Comparison of ENCODE assay signal across 22 cellular contexts in genomic region chr16:85729452-85729851, GRCh38. TPM values are rescaled to one million over a fixed set of nuclear protein-coding genes. Genes with fewer than 3 reads are reported as not detected.
DNase-seq lines count a peak whose midpoint lies in the region; ATAC-seq, FAIRE-seq and TF ChIP-seq lines count a peak whose summit lies in the region.
"Had no signal": no experiment of that assay in that cellular context is flagged by ENCODE, and none has a peak within 500 bp of the region (broad histone marks: within the 10 kb centered on the region; RNA-seq: fewer than 3 reads in every experiment).

No MANE protein-coding gene starts in this region.

- H3K4me3 Mint-ChIP-seq in GM23338, result no peak overlapping the region; the same call in 2 of the 3 replicates
- no peak overlapping the region for H3K4me3 Mint-ChIP-seq in neural progenitor cell
- no peak overlapping the region for H3K4me3 Mint-ChIP-seq in glutamatergic neuron (ENCODE audit: unreplicated experiment)
- H3K4me3 Mint-ChIP-seq: activated CD8-positive, alpha-beta T cell treated with anti-CD3 and anti-CD28 coated beads, Interleukin-2, amount 10 ng/mL, durations not matched to agents 7 days and 5 days; stimulated activated naive CD8-positive, alpha-beta T cell treated with anti-CD3 and anti-CD28 coated beads, Interleukin-15, Interleukin-2, amounts not matched to agents 100 ng/mL and 50 ng/mL, for 24 hours had no signal

- H3K4me1 Mint-ChIP-seq in GM23338, result peaks cover 17% of the 10 kb centered on the region
- peaks cover 28% of the 10 kb centered on the region for H3K4me1 Mint-ChIP-seq in neural progenitor cell
- peaks cover 9% of the 10 kb centered on the region for H3K4me1 Mint-ChIP-seq in glutamatergic neuron (ENCODE audit: low read depth, unreplicated experiment)

- H3K27ac Mint-ChIP-seq in GM23338 (0 out of 2 replicates have a peak overlapping the region, but pooled peaks have one; percentile 6), neural progenitor cell (peak overlapping the region; percentile 57), glutamatergic neuron (ENCODE audit: unreplicated experiment) (no peak overlapping the region)
- H3K27ac Mint-ChIP-seq: activated CD8-positive, alpha-beta T cell treated with anti-CD3 and anti-CD28 coated beads, Interleukin-2, amount 10 ng/mL, durations not matched to agents 7 days and 5 days; stimulated activated naive CD8-positive, alpha-beta T cell treated with anti-CD3 and anti-CD28 coated beads, Interleukin-15, Interleukin-2, amounts not matched to agents 100 ng/mL and 50 ng/mL, for 24 hours had no signal

- peak overlapping the region; percentile 78 for H4K91ac ChIP-seq in H1 (replicated peaks; ENCODE audit: insufficient read length, low read length)

- CTCF ChIA-PET in H1 (lab: Charles Lee; ENCODE audit: partially characterized antibody), result interaction anchor here (0.6 to 2.6 kb wide), 18 partner anchors 9 to 223 kb away, joined by 3 to 18 read pairs (median 4); no protein-coding TSS in a partner anchor

- no peak overlapping the region for H3K18ac ChIP-seq in H1 (ENCODE audit: extremely low read depth, low read length)

- H4K8ac ChIP-seq in H1 (ENCODE audit: extremely low read depth, insufficient read depth, low read length), result no peak overlapping the region

- H2BK20ac ChIP-seq in H1 (ENCODE audit: low read length), result no peak overlapping the region

- TF ChIP-seq CTCF in GM23338 (conservative IDR thresholded peaks at IDR 0.05; ENCODE audit: low read depth in 2 of 2), result no peak
- TF ChIP-seq CTCF in H1 (IDR thresholded peaks at IDR 0.05; ENCODE audit: control extremely low read depth in 1 of 3, insufficient read depth in 1 of 3, low read depth in 1 of 3, low read length in 3 of 3), result no peak
- no peak for TF ChIP-seq CTCF in neural progenitor cell (IDR thresholded peaks at IDR 0.05)
- no peak for TF ChIP-seq CTCF in glutamatergic neuron (IDR thresholded peaks at IDR 0.05; ENCODE audit: partially characterized antibody, unreplicated experiment)

- H2BK120ac ChIP-seq in H1 (replicated peaks; ENCODE audit: low read depth, low read length), result no peak overlapping the region

- H3K36me3 Mint-ChIP-seq in GM23338 (ENCODE audit: low read depth) (no peaks in the 10 kb centered on the region; the same call in 2 of the 3 replicates), neural progenitor cell (no peaks in the 10 kb centered on the region), glutamatergic neuron (ENCODE audit: unreplicated experiment) (peaks cover 4% of the 10 kb centered on the region)

- no peak overlapping the region for H3K56ac ChIP-seq in H1 (replicated peaks; ENCODE audit: insufficient read length, low read depth, low read length)

- H3K79me1 ChIP-seq in H1 (ENCODE audit: low read depth, low read length), result no peaks in the 10 kb centered on the region

- no peak overlapping the region for H2BK15ac ChIP-seq in H1 (ENCODE audit: low read length)

- H2AK5ac ChIP-seq in H1 (ENCODE audit: low read depth, low read length), result peak overlapping the region; percentile 86

- no peak overlapping the region for H3K27ac ChIP-seq in GM23338 (ENCODE audit: low read depth)
- no peak overlapping the region for H3K27ac ChIP-seq in H1 (ENCODE audit: low read depth, low read length)
- H3K27ac ChIP-seq in neural progenitor cell, result no peak overlapping the region
- H3K27ac ChIP-seq: adrenal gland, left ventricle myocardium inferior, tibial artery had no signal

- ATAC-seq in GM23338, result no peak; the same call in 2 of the 3 replicates
- ATAC-seq: activated CD4-positive, CD25-positive, alpha-beta regulatory T cell treated with anti-CD3 and anti-CD28 coated beads, Interleukin-2, amount 50 U/mL, for 24 hours; activated CD8-positive, alpha-beta T cell treated with anti-CD3 and anti-CD28 coated beads, Interleukin-2, amount 10 ng/mL, durations not matched to agents 7 days and 5 days had no signal

- no peak for TF ChIP-seq RAD21 in H1 (IDR thresholded peaks at IDR 0.05 in 1 of 2, conservative IDR thresholded peaks at IDR 0.05 in 1 of 2; ENCODE audit: low read depth in 2 of 2, low read length in 2 of 2)

- no peak for TF ChIP-seq EP300 in H1 (IDR thresholded peaks at IDR 0.05; ENCODE audit: borderline replicate concordance in 1 of 2, low read depth in 2 of 2, low read length in 2 of 2)

- H3K27me3 Mint-ChIP-seq in GM23338 (ENCODE audit: insufficient read depth, low read depth, poor library complexity) (peaks cover 18% of the 10 kb centered on the region), neural progenitor cell (ENCODE audit: insufficient read depth, low read depth) (peaks cover 18% of the 10 kb centered on the region), glutamatergic neuron (ENCODE audit: unreplicated experiment) (peaks cover 8% of the 10 kb centered on the region)
- H3K27me3 Mint-ChIP-seq: stimulated activated naive CD8-positive, alpha-beta T cell treated with anti-CD3 and anti-CD28 coated beads, Interleukin-15, Interleukin-2, amounts not matched to agents 100 ng/mL and 50 ng/mL, for 24 hours had no signal

- H2AFZ ChIP-seq in GM23338 (no peak overlapping the region), H1 (ENCODE audit: low read length) (no peak overlapping the region), neural progenitor cell (replicated peaks) (peak overlapping the region; percentile 8)

- H3F3A ChIP-seq in GM23338 (replicated peaks; ENCODE audit: low read depth) (no peaks in the 10 kb centered on the region), neural progenitor cell (ENCODE audit: low read depth) (peaks cover 8% of the 10 kb centered on the region)

- no peak overlapping the region for H4K5ac ChIP-seq in H1 (ENCODE audit: insufficient read length, low read depth, low read length)

- H4K20me1 ChIP-seq in GM23338 (replicated peaks; ENCODE audit: insufficient read depth), result no peaks in the 10 kb centered on the region
- H4K20me1 ChIP-seq in H1 (replicated peaks in 1 of 2; ENCODE audit: control insufficient read depth in 1 of 2, insufficient read depth in 2 of 2, low read length in 2 of 2), result peaks cover 2 to 10% of the 10 kb centered on the region in 2 experiments
- H4K20me1 ChIP-seq in neural progenitor cell (ENCODE audit: low read depth), result no peaks in the 10 kb centered on the region

- H3K4me1 ChIP-seq in GM23338 (ENCODE audit: insufficient read depth) (no peaks in the 10 kb centered on the region), H1 (replicated peaks in 1 of 4; ENCODE audit: control insufficient read depth in 3 of 4, insufficient read depth in 4 of 4, low read length in 3 of 4) (peaks cover 3 to 10% (median 8%) of the 10 kb centered on the region in 4 experiments), neural progenitor cell (peaks cover 12% of the 10 kb centered on the region)
- H3K4me1 ChIP-seq: adrenal gland, left ventricle myocardium inferior, tibial artery had no signal

- no peak for TF ChIP-seq POLR2A in H1 (IDR thresholded peaks at IDR 0.05; ENCODE audit: control extremely low read depth in 1 of 2, low read depth in 2 of 2, low read length in 2 of 2)

- no peak overlapping the region for H3K4me2 ChIP-seq in GM23338
- H3K4me2 ChIP-seq in H1 (ENCODE audit: insufficient read depth in 1 of 2, low read depth in 2 of 2, low read length in 2 of 2), result no peak overlapping the region
- no peak overlapping the region for H3K4me2 ChIP-seq in neural progenitor cell

- H2BK12ac ChIP-seq in H1 (ENCODE audit: low read depth, low read length), result peak overlapping the region; percentile 39; the same call in 1 of the 2 replicates

- peaks cover 3% of the 10 kb centered on the region; the same call in 1 of the 2 replicates for H3K23me2 ChIP-seq in H1 (ENCODE audit: low read depth, low read length)

- POLR2A ChIA-PET in H1 (lab: Charles Lee; ENCODE audit: partially characterized antibody), result interaction anchor here (1.4 to 1.8 kb wide), 2 partner anchors 13 to 14 kb away, joined by 3 to 8 read pairs; no protein-coding TSS in a partner anchor

- no peak for FAIRE-seq in H1 (lab: Jason Lieb, UNC)
- FAIRE-seq: endothelial cell of umbilical vein had no signal

- no peak for DNase-seq in GM23338 (ENCODE audit: low spot score)
- DNase-seq in NCI-H82 treated with DMSO at 0.1 percent for 48 hours (lab: John Stamatoyannopoulos, UW; ENCODE audit: unreplicated experiment), result peak; percentile 23
- DNase-seq in H1 (ENCODE audit: low read depth in 1 of 2, low spot score in 2 of 2), result no peak
- no peak for DNase-seq in neural progenitor cell (ENCODE audit: low spot score)
- no peak for DNase-seq in glutamatergic neuron
- no peak for DNase-seq in posterior cingulate gyrus
- no peak for DNase-seq in NAMALWA (ENCODE audit: low spot score)
- no peak for DNase-seq in HuH-7 (ENCODE audit: low spot score)
- DNase-seq: activated CD8-positive, alpha-beta T cell treated with anti-CD3 and anti-CD28 coated beads, Interleukin-2, amount 10 ng/mL, durations not matched to agents 7 days and 5 days; adrenal gland; DMS79 treated with DMSO at 0.1 percent for 48 hours; left ventricle myocardium inferior; NCI-H1436; NCI-H2171; NCI-H524 treated with DMSO at 0.1 percent for 48 hours; retina; stimulated activated CD4-positive, alpha-beta T cell treated with anti-CD3 and anti-CD28 coated beads, Interleukin-4, amount 100 ng/mL, for 24 hours; T1000; tibial artery had no signal

- WGBS in H1 (ENCODE audit: extremely low coverage in 1 of 2, insufficient coverage in 1 of 2, insufficient read length in 1 of 2, insufficient replicate concordance in 2 of 2, low coverage in 1 of 2, low lambda C conversion rate in 2 of 2, missing lambda C conversion rate in 1 of 2), 2 experiments, result 78% methylated on average over 4 of the region's 4 CpGs; no CpG with 5 or more reads in 1 of the 2 experiments

- no peaks in the 10 kb centered on the region for H3K9me3 Mint-ChIP-seq in GM23338
- H3K9me3 Mint-ChIP-seq in neural progenitor cell, result no peaks in the 10 kb centered on the region
- peaks cover 6% of the 10 kb centered on the region for H3K9me3 Mint-ChIP-seq in glutamatergic neuron (ENCODE audit: unreplicated experiment)
- H3K9me3 Mint-ChIP-seq: stimulated activated naive CD8-positive, alpha-beta T cell treated with anti-CD3 and anti-CD28 coated beads, Interleukin-15, Interleukin-2, amounts not matched to agents 100 ng/mL and 50 ng/mL, for 24 hours had no signal

- intact Hi-C loops in posterior cingulate gyrus (cut with DNase I), result no loop called here

- H3K14ac ChIP-seq in H1 (ENCODE audit: insufficient read length), result no peak overlapping the region

- H3K36me3 ChIP-seq in GM23338 (ENCODE audit: insufficient read depth), result no peaks in the 10 kb centered on the region
- H3K36me3 ChIP-seq in H1 (ENCODE audit: control insufficient read depth in 2 of 4, insufficient read depth in 4 of 4, low read length in 3 of 4), result no peaks in the 10 kb centered on the region
- no peaks in the 10 kb centered on the region for H3K36me3 ChIP-seq in neural progenitor cell
- H3K36me3 ChIP-seq: adrenal gland, left ventricle myocardium inferior, tibial artery had no signal

- no peak overlapping the region for H3K23ac ChIP-seq in H1 (ENCODE audit: insufficient read length)

- H3K79me2 ChIP-seq in GM23338 (replicated peaks; ENCODE audit: insufficient read depth), result no peaks in the 10 kb centered on the region
- H3K79me2 ChIP-seq in H1 (ENCODE audit: control insufficient read depth in 1 of 2, insufficient read depth in 2 of 2, low read length in 2 of 2), result no peaks in the 10 kb centered on the region
- H3K79me2 ChIP-seq in neural progenitor cell (ENCODE audit: low read depth), result no peaks in the 10 kb centered on the region

- no peaks in the 10 kb centered on the region for H3K9me3 ChIP-seq in H1 (ENCODE audit: insufficient read depth in 2 of 2, low read depth in 1 of 2, low read length in 1 of 2)
- H3K9me3 ChIP-seq in neural progenitor cell (ENCODE audit: low read depth), result no peaks in the 10 kb centered on the region
- H3K9me3 ChIP-seq: adrenal gland, left ventricle myocardium inferior, tibial artery had no signal

- no peak overlapping the region for H2BK5ac ChIP-seq in H1 (ENCODE audit: low read depth, low read length)

- peak overlapping the region; percentile 73 for H3K4ac ChIP-seq in H1 (replicated peaks; ENCODE audit: insufficient read length, low read depth, low read length)

- H3K27me3 ChIP-seq in GM23338 (ENCODE audit: insufficient read depth) (no peaks in the 10 kb centered on the region), H1 (replicated peaks in 1 of 4; ENCODE audit: control insufficient read depth in 3 of 4, extremely low read depth in 1 of 4, insufficient read depth in 3 of 4, low read length in 3 of 4) (no peaks in the 10 kb centered on the region; a peak in 2 of 7 replicates), neural progenitor cell (no peaks in the 10 kb centered on the region)

- H3K4me3 ChIP-seq in GM23338 (no peak overlapping the region), H1 (ENCODE audit: extremely low read depth in 1 of 4, insufficient read depth in 2 of 4, low read depth in 3 of 4, low read length in 4 of 4) (no peak overlapping the region), neural progenitor cell (no peak overlapping the region)
- H3K4me3 ChIP-seq: adrenal gland, left ventricle myocardium inferior, tibial artery had no signal

- no peaks in the 10 kb centered on the region for H3K9me2 ChIP-seq in GM23338 (ENCODE audit: insufficient read depth)

- H3K9ac ChIP-seq in H1 (replicated peaks in 1 of 4; ENCODE audit: extremely low read depth in 1 of 4, low read depth in 3 of 4, low read length in 3 of 4) (no peak overlapping the region), neural progenitor cell (no peak overlapping the region)

RNA-seq across cellular contexts. Expression of gene C16orf74, which starts 21.4 kb away (rescaled TPM):
- 11.3 and 12.1 TPM in 2 replicates for total RNA-seq in GM23338 (2014; rRNA removed; shearing (Covaris generic))
- polyA plus RNA-seq in GM23338 (2016; fragmentation: Nextera tagmentation; extraction: Ambion mirVana), result 19.0 and 19.1 TPM in 2 replicates
- total RNA-seq in H1 (2021; fragmentation: NEBNext Ultra II Directional; extraction: Animal tissue kit (Norgen Biotek cat#: 25700)), result 6.1 and 7.3 TPM in 2 replicates
- polyA plus RNA-seq in H1 (2011; rRNA removed), result 9.3 and 13.4 TPM in 2 replicates
- 9.3 TPM for polyA plus RNA-seq in H1 (2011; cell fraction: cytosol; rRNA removed)
- 9.9 TPM for polyA plus RNA-seq in H1 (2011; cell fraction: nucleus; rRNA removed)
- polyA plus RNA-seq in H1 (2012, experiment 1 of 2), result 4.3 to 8.8 TPM (median 7.6 TPM) in 4 replicates
- polyA plus RNA-seq in H1 (2012, experiment 2 of 2), result 7.0 TPM
- polyA plus RNA-seq in H1 (2013, experiment 1 of 2), result 9.0 TPM
- 8.4 TPM for polyA plus RNA-seq in H1 (2013, experiment 2 of 2)
- 0.44 and 0.85 TPM in 2 replicates for polyA minus RNA-seq in H1 (2011; rRNA and poly(A)+ RNA removed)
- 2.2 TPM for polyA minus RNA-seq in H1 (2011; cell fraction: cytosol; rRNA and poly(A)+ RNA removed)
- 1.1 TPM for polyA minus RNA-seq in H1 (2011; cell fraction: nucleus; rRNA and poly(A)+ RNA removed)
- total RNA-seq in neural progenitor cell (ENCODE audit: low replicate concordance), result 1.1 TPM in 1 of 2 replicates, not detected in the other
- 2.6 TPM for total RNA-seq in glutamatergic neuron (ENCODE audit: unreplicated experiment)

RNA-seq across cellular contexts. Expression of gene GINS2, which starts 40.7 kb away (rescaled TPM):
- 35.0 and 40.5 TPM in 2 replicates for total RNA-seq in GM23338 (2014; rRNA removed; shearing (Covaris generic))
- polyA plus RNA-seq in GM23338 (2016; fragmentation: Nextera tagmentation; extraction: Ambion mirVana) (42.0 and 44.4 TPM in 2 replicates), H1 (2011; rRNA removed) (22.5 and 29.4 TPM in 2 replicates)
- 51.4 and 59.1 TPM in 2 replicates for total RNA-seq in H1 (2021; fragmentation: NEBNext Ultra II Directional; extraction: Animal tissue kit (Norgen Biotek cat#: 25700))
- 31.5 TPM for polyA plus RNA-seq in H1 (2011; cell fraction: cytosol; rRNA removed)
- polyA plus RNA-seq in H1 (2011; cell fraction: nucleus; rRNA removed), result 18.3 TPM
- 34.6 to 46.9 TPM (median 38.3 TPM) in 4 replicates for polyA plus RNA-seq in H1 (2012, experiment 1 of 2)
- 17.0 TPM for polyA plus RNA-seq in H1 (2012, experiment 2 of 2)
- polyA plus RNA-seq in H1 (2013, experiment 1 of 2), result 28.2 TPM
- polyA plus RNA-seq in H1 (2013, experiment 2 of 2), result 28.2 TPM
- 24.8 and 29.1 TPM in 2 replicates for polyA minus RNA-seq in H1 (2011; rRNA and poly(A)+ RNA removed)
- polyA minus RNA-seq in H1 (2011; cell fraction: cytosol; rRNA and poly(A)+ RNA removed), result 14.1 TPM
- 18.6 TPM for polyA minus RNA-seq in H1 (2011; cell fraction: nucleus; rRNA and poly(A)+ RNA removed)
- total RNA-seq in neural progenitor cell (ENCODE audit: low replicate concordance) (47.9 and 51.9 TPM in 2 replicates), glutamatergic neuron (ENCODE audit: unreplicated experiment) (7.1 TPM)
